Comparison of ENCODE assay signal across 21 cellular contexts in genomic region chr10:101669181-101669580, GRCh38.
"Had no signal": no experiment of that assay in that cellular context is flagged by ENCODE, and none has a peak within 500 bp of the region (broad histone marks: within the 10 kb centered on the region; RNA-seq: fewer than 3 reads in every experiment).

No MANE protein-coding gene starts in this region.

- H3K36me3 ChIP-seq: uterus had no signal

- H3K9me3 Mint-ChIP-seq: memory B cell; mesothelial cell of epicardium; naive B cell; natural killer cell treated with Interleukin-12 subunit alpha and Interleukin-12 subunit beta and Interleukin-15 and Interleukin-18, amount 100 ng/mL, for 72 hours; stimulated activated naive B cell treated with anti-CD40 and anti-IgM and Interleukin-4, amounts not matched to agents 10 μg/mL and 1 μg/mL and 100 μg/mL, for 72 hours; stimulated activated naive CD8-positive, alpha-beta T cell treated with anti-CD3 and anti-CD28 coated beads, Interleukin-15, Interleukin-2, amounts not matched to agents 100 ng/mL and 50 ng/mL, for 24 hours had no signal

- H3K4me1 ChIP-seq: esophagus squamous epithelium, sigmoid colon, transverse colon, upper lobe of right lung, uterus had no signal

- H3K27me3 ChIP-seq: dorsolateral prefrontal cortex, esophagus squamous epithelium, sigmoid colon, transverse colon, upper lobe of right lung, uterus had no signal

- H3K4me3 ChIP-seq: dorsolateral prefrontal cortex, esophagus squamous epithelium, lung, mucosa of descending colon, psoas muscle, sigmoid colon, transverse colon, upper lobe of right lung, uterus had no signal

- H3K27me3 Mint-ChIP-seq: memory B cell; naive B cell; natural killer cell treated with Interleukin-12 subunit alpha and Interleukin-12 subunit beta and Interleukin-15 and Interleukin-18, amount 100 ng/mL, for 72 hours; stimulated activated naive B cell treated with anti-CD40 and anti-IgM and Interleukin-4, amounts not matched to agents 10 μg/mL and 1 μg/mL and 100 μg/mL, for 72 hours; stimulated activated naive CD8-positive, alpha-beta T cell treated with anti-CD3 and anti-CD28 coated beads, Interleukin-15, Interleukin-2, amounts not matched to agents 100 ng/mL and 50 ng/mL, for 24 hours had no signal

- H3K27ac Mint-ChIP-seq: natural killer cell treated with Interleukin-12 subunit alpha and Interleukin-12 subunit beta and Interleukin-15 and Interleukin-18, amount 100 ng/mL, for 72 hours; stimulated activated naive B cell treated with anti-CD40 and anti-IgM and Interleukin-4, amounts not matched to agents 10 μg/mL and 1 μg/mL and 100 μg/mL, for 72 hours; stimulated activated naive CD8-positive, alpha-beta T cell treated with anti-CD3 and anti-CD28 coated beads, Interleukin-15, Interleukin-2, amounts not matched to agents 100 ng/mL and 50 ng/mL, for 24 hours had no signal

- ATAC-seq: left lobe of liver; mucosa of descending colon; natural killer cell treated with Interleukin-12 subunit alpha and Interleukin-12 subunit beta and Interleukin-15 and Interleukin-18, amount 100 ng/mL, for 72 hours; psoas muscle; right cardiac atrium; stimulated activated naive B cell treated with anti-CD40 and anti-IgM and Interleukin-4, amounts not matched to agents 10 μg/mL and 1 μg/mL and 100 μg/mL, for 72 hours; upper lobe of right lung had no signal

- DNase-seq: dorsolateral prefrontal cortex; effector CD4-positive, alpha-beta T cell; esophagus squamous epithelium; kidney; mucosa of descending colon; naive B cell; nucleus accumbens; psoas muscle; right cardiac atrium; sigmoid colon; stimulated activated CD4-positive, alpha-beta T cell treated with anti-CD3 and anti-CD28 coated beads, Interleukin-4, amount 100 ng/mL, for 4 hours; stimulated activated naive B cell treated with anti-CD40 and anti-IgM and Interleukin-4, amounts not matched to agents 10 μg/mL and 1 μg/mL and 100 μg/mL, for 72 hours; transverse colon; upper lobe of right lung; uterus had no signal

- H3K4me3 Mint-ChIP-seq: memory B cell; mesothelial cell of epicardium; naive B cell; natural killer cell treated with Interleukin-12 subunit alpha and Interleukin-12 subunit beta and Interleukin-15 and Interleukin-18, amount 100 ng/mL, for 72 hours; stimulated activated naive B cell treated with anti-CD40 and anti-IgM and Interleukin-4, amounts not matched to agents 10 μg/mL and 1 μg/mL and 100 μg/mL, for 72 hours; stimulated activated naive CD8-positive, alpha-beta T cell treated with anti-CD3 and anti-CD28 coated beads, Interleukin-15, Interleukin-2, amounts not matched to agents 100 ng/mL and 50 ng/mL, for 24 hours had no signal

- H3K27ac ChIP-seq: dorsolateral prefrontal cortex, esophagus squamous epithelium, psoas muscle, sigmoid colon, transverse colon, upper lobe of right lung, uterus had no signal

- H3K9me3 ChIP-seq: esophagus squamous epithelium, mucosa of descending colon, psoas muscle, sigmoid colon, transverse colon, upper lobe of right lung, uterus had no signal
